In genomic region chr1:30779294-30780071, GRCh38 we compare ENCODE assay signal across 8 cellular contexts. TPM values are rescaled to one million over a fixed set of nuclear protein-coding genes. Genes with fewer than 3 reads are reported as not detected.
DNase-seq lines count a peak whose midpoint lies in the region; ATAC-seq, FAIRE-seq and TF ChIP-seq lines count a peak whose summit lies in the region.

No MANE protein-coding gene starts in this region.

- H3K27me3 ChIP-seq in bronchial epithelial cell (ENCODE audit: control insufficient read depth, insufficient read depth, low read length), result no peaks in the 10 kb centered on the region

- ATAC-seq in HG03378 (IDR thresholded peaks at IDR 0.05; ENCODE audit: unreplicated experiment), result no peak

- POLR2A ChIA-PET in HEK293T (lab: Yijun Ruan, JAX), result interaction anchor here (0.6 to 3.4 kb wide), 2 partner anchors 56 to 61 kb away, joined by 3 to 33 read pairs; partner anchors contain the start of gene MATN1

- peak; percentile 92 for TF ChIP-seq CTCF in bronchial epithelial cell (IDR thresholded peaks at IDR 0.05; ENCODE audit: insufficient read depth, low read length, severe bottlenecking)

- CTCF ChIA-PET in HEK293T (lab: Yijun Ruan, JAX), result interaction anchor here (0.6 to 6.9 kb wide), 31 partner anchors 9 to 842 kb away, joined by 3 to 116 read pairs (median 4); partner anchors contain the start of gene MATN1

- peak; percentile 23 for FAIRE-seq in bronchial epithelial cell (lab: Jason Lieb, UNC)

- H3K4me3 ChIP-seq in bronchial epithelial cell (ENCODE audit: low read depth, low read length), result no peak overlapping the region

- peak; percentile 83 for DNase-seq in Daoy (ENCODE audit: low read depth)
- DNase-seq in HEK293T (ENCODE audit: extremely low spot score), result peak; percentile 96
- DNase-seq in NCI-H2196 (lab: John Stamatoyannopoulos, UW; ENCODE audit: unreplicated experiment), result peak; percentile 82
- DNase-seq in activated CD4-positive, CD25-positive, alpha-beta regulatory T cell treated with anti-CD3 and anti-CD28 coated beads, Interleukin-2, amount 50 U/mL, for 16 hours (ENCODE audit: low read depth, low spot score), result peak; percentile 84
- peak; percentile 48 for DNase-seq in bronchial epithelial cell (ENCODE audit: low read depth)
- DNase-seq in kidney tubule cell (ENCODE audit: low spot score), result peak; percentile 68
- peak; percentile 93 for DNase-seq in stimulated activated CD4-positive, alpha-beta T cell treated with anti-CD3 and anti-CD28 coated beads, Interleukin-4, amount 100 ng/mL, for 1 hour

- no peaks in the 10 kb centered on the region for H3K36me3 ChIP-seq in bronchial epithelial cell (ENCODE audit: control insufficient read depth, insufficient read depth, low read length)

TF ChIP-seq in HEK293T, 16 proteins besides CTCF, POLR2A, EP300 and RAD21:
- TF ChIP-seq HDGF (IDR thresholded peaks at IDR 0.05; ENCODE audit: borderline replicate concordance) (no peak), TARDBP (IDR thresholded peaks at IDR 0.05) (no peak), NFRKB (IDR thresholded peaks at IDR 0.05) (no peak), CTBP1 (IDR thresholded peaks at IDR 0.05; ENCODE audit: borderline replicate concordance) (no peak), LEF1 (IDR thresholded peaks at IDR 0.05; ENCODE audit: borderline replicate concordance) (no peak), FOXA1 (IDR thresholded peaks at IDR 0.05) (no peak), SP1 (IDR thresholded peaks at IDR 0.05) (no peak), FOXM1 (IDR thresholded peaks at IDR 0.05; ENCODE audit: borderline replicate concordance) (no peak), FOXK2 (IDR thresholded peaks at IDR 0.05) (no peak), L3MBTL2 (conservative IDR thresholded peaks at IDR 0.05) (no peak), SUZ12 (IDR thresholded peaks at IDR 0.05) (no peak), ZNF384 (IDR thresholded peaks at IDR 0.05) (no peak; the same call in none of the 2 replicates), ELF4 (IDR thresholded peaks at IDR 0.05) (no peak), ARNT (IDR thresholded peaks at IDR 0.05) (no peak), BHLHE40 (IDR thresholded peaks at IDR 0.05; ENCODE audit: borderline replicate concordance) (no peak), PKNOX1 (IDR thresholded peaks at IDR 0.05) (no peak)

RNA-seq across cellular contexts. Expression of gene LAPTM5, which starts 21.9 kb away (rescaled TPM):
- total RNA-seq in Daoy (2014; rRNA removed; shearing (Covaris generic)), result 0.21 and 2.7 TPM in 2 replicates
- under 0.01 TPM in 2 replicates for total RNA-seq in bronchial epithelial cell

RNA-seq across cellular contexts. Expression of gene MATN1, which starts 56.1 kb away (rescaled TPM):
- total RNA-seq in Daoy (2014; rRNA removed; shearing (Covaris generic)), result 0.06 TPM in 1 of 2 replicates, not detected in the other
- not detected in 2 replicates for total RNA-seq in bronchial epithelial cell
